8 cellular contexts compared by ENCODE assay signal in the genomic region with DNA sequence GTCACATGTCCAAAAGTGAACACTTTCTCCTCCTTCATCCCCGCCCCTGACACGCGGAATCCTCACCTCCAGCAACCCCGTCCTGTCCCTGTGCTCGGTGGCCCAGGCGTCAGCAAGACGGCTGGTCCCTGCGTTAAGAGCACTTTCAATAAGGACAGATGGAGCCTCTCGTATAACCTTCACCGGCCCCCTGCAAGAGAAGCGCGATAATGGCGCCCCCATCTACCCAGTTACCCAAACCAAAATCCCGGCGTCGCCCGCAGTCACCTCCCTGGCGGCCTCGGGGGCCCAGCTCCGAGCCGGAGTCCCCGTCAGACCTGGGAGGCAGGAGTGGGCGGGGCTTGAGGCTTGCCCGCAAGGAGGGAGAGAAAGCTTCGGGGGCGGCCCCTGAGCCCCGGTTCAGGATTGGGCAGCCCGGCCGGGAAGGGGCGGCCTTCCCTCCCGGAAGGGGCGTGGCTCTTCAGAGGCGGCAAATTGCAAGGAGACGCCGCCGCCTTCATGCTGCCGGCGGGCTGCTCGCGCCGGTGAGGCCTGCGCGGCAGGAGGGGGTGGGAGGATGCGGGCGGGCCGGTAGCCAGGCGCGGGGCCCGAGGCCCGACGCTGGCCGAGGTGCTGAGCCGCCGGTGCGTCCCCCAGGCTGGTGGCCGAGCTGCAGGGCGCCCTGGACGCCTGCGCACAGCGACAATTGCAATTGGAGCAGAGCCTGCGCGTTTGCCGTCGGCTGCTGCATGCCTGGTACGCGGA. TPM values are rescaled to one million over a fixed set of nuclear protein-coding genes. Genes with fewer than 3 reads are reported as not detected.
A peak's percentile ranks its signal among the peaks of the same experiment; 100 is the strongest.
DNase-seq lines count a peak whose midpoint lies in the region; ATAC-seq and TF ChIP-seq lines count a peak whose summit lies in the region.

A gene with protein sequence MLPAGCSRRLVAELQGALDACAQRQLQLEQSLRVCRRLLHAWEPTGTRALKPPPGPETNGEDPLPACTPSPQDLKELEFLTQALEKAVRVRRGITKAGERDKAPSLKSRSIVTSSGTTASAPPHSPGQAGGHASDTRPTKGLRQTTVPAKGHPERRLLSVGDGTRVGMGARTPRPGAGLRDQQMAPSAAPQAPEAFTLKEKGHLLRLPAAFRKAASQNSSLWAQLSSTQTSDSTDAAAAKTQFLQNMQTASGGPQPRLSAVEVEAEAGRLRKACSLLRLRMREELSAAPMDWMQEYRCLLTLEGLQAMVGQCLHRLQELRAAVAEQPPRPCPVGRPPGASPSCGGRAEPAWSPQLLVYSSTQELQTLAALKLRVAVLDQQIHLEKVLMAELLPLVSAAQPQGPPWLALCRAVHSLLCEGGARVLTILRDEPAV (plus strand): TSS at position 463 of the 744 bp plus-strand sequence. CDS start 36 bp downstream, at position 499.

- DNase-seq in AG04450 (ENCODE audit: low read depth, low spot score) (peak; percentile 74), NCI-H226 (peak; percentile 88), cardiac fibroblast (ENCODE audit: low read depth in 2 of 2) (peak; percentile 91 to 94), immature natural killer cell (peak; percentile 96 to 97 (median 96)), spleen (peak; percentile 99)

- ATAC-seq in GM18907 (IDR thresholded peaks at IDR 0.05; ENCODE audit: unreplicated experiment) (peak; percentile 75), HG03175 (IDR thresholded peaks at IDR 0.05; ENCODE audit: unreplicated experiment) (peak; percentile 80)

- CTCF ChIA-PET in AG04450 (lab: Charles Lee), result no interaction called here

- H3K27me3 Mint-ChIP-seq in immature natural killer cell (ENCODE audit: low read depth in 3 of 3), result peaks cover 0 to 4% (median 0%) of the 10 kb centered on the region in 3 donors

- POLR2A ChIA-PET in AG04450 (lab: Yijun Ruan, JAX), result interaction anchor here (0.5 to 1.6 kb wide), 10 partner anchors 10 to 415 kb away, joined by 3 to 5 read pairs (median 4); a partner anchor contains a TSS

- peaks cover 0 to 31% (median 6%) of the 10 kb centered on the region in 6 donors for H3K36me3 ChIP-seq in spleen

- H3K27me3 ChIP-seq in AG04450 (ENCODE audit: control insufficient read depth, insufficient read depth, low read length) (no peaks in the 10 kb centered on the region), spleen (replicated peaks in 1 of 7) (peaks cover 0 to 3% (median 0%) of the 10 kb centered on the region in 7 donors)

- intact Hi-C loops in spleen (cut with DNase I; ENCODE audit: low total_unique reads), result no loop called here

- peaks cover 6% of the 10 kb centered on the region in 2 donors for H3K4me1 Mint-ChIP-seq in immature natural killer cell

- H3K4me3 ChIP-seq in AG04450 (ENCODE audit: low read depth, low read length), result peak within 1 kb of the TSS; percentile 70
- H3K4me3 ChIP-seq in WI38 (ENCODE audit: low read depth, low read length), result peak within 1 kb of the TSS; percentile 66
- H3K4me3 ChIP-seq in cardiac fibroblast (replicated peaks in 1 of 2; ENCODE audit: low read depth in 2 of 2, low read length in 2 of 2), result peak within 1 kb of the TSS; percentile 61 to 62
- peak within 1 kb of the TSS; percentile 18 to 77 (median 64) for H3K4me3 ChIP-seq in spleen

- no peaks in the 10 kb centered on the region for H3K36me3 Mint-ChIP-seq in immature natural killer cell

- no peaks in the 10 kb centered on the region for H3K9me3 ChIP-seq in AG04450 (ENCODE audit: control insufficient read depth, insufficient read depth, low read length)
- H3K9me3 ChIP-seq in spleen, result no peaks in the 10 kb centered on the region

- peak within 1 kb of the TSS; percentile 85 to 94 (median 93) for H3K4me3 Mint-ChIP-seq in immature natural killer cell

- TF ChIP-seq CTCF in AG04450 (IDR thresholded peaks at IDR 0.05; ENCODE audit: low read depth, low read length) (no peak), WI38 (IDR thresholded peaks at IDR 0.05; ENCODE audit: low read depth, low read length) (no peak), cardiac fibroblast (IDR thresholded peaks at IDR 0.05; ENCODE audit: low read depth, low read length) (no peak), spleen (IDR thresholded peaks at IDR 0.05 in 8 of 11, conservative IDR thresholded peaks at IDR 0.05 in 3 of 11) (peak in 3 of 11 experiments; percentile 23 to 30 (median 29))

- peaks cover 0 to 26% (median 18%) of the 10 kb centered on the region in 6 donors for H3K4me1 ChIP-seq in spleen

- no peak for TF ChIP-seq POLR2A in spleen (IDR thresholded peaks at IDR 0.05)

- H3K27ac ChIP-seq in AG04450 (ENCODE audit: low read depth, low read length) (peak within 1 kb of the TSS; percentile 2), spleen (peak within 1 kb of the TSS in 5 of 8 donors; percentile 5 to 62 (median 39))

- no peaks in the 10 kb centered on the region for H3K9me3 Mint-ChIP-seq in immature natural killer cell

- WGBS in spleen, 5 donors, result 0 to 2% (median 1%) methylated on average over 41 to 66 of the region's 66 CpGs

- H3K27ac Mint-ChIP-seq in immature natural killer cell, result peak within 1 kb of the TSS in 5 of 6 donors; percentile 36 to 92 (median 85)

RNA-seq across cellular contexts. Expression of the gene that starts here (rescaled TPM):
- polyA plus RNA-seq in AG04450 (2011; rRNA removed), result 1.8 TPM in 2 replicates
- polyA minus RNA-seq in AG04450 (2011; rRNA and poly(A)+ RNA removed), result 1.8 and 2.1 TPM in 2 replicates
- polyA plus RNA-seq in immature natural killer cell, result under 1 TPM in 2 of 3 donors, not detected in 1; 0.22 to 0.85 TPM
- 1 to 10 TPM in 5 of 7 donors, under 1 TPM in 2; 0.73 to 2.7 (median 1.4) TPM for total RNA-seq in spleen
- polyA plus RNA-seq in spleen, result 1 to 10 TPM; 1.8 to 2.7 (median 2.5) TPM

Comparison
In these comparisons a context has a peak if more than half of its experiments do, and no peak if none do; other contexts are left out.
1. Peak in every context shown above with its lines: DNase-seq, ATAC-seq, H3K4me3 ChIP-seq and H3K27ac ChIP-seq.
2. Peak in DNase-seq in immature natural killer cell; RNA of the gene not detected or under 1 TPM.